1 cellular context compared by ENCODE assay signal in genomic region chr11:11178671-11179070, GRCh38.
TF ChIP-seq lines count a peak whose summit lies in the region.

No MANE protein-coding gene starts in this region.

TF ChIP-seq in HepG2, 621 proteins besides CTCF, POLR2A, EP300 and RAD21 (continued from another document):
- TF ChIP-seq SNAPC4 (CRISPR knock-in tag; IDR thresholded peaks at IDR 0.05): no peak
